In genomic region chr14:60111732-60112131, GRCh38 we compare ENCODE assay signal across 19 cellular contexts. TPM values are rescaled to one million over a fixed set of nuclear protein-coding genes. Genes with fewer than 3 reads are reported as not detected.
DNase-seq lines count a peak whose midpoint lies in the region; ATAC-seq, FAIRE-seq and TF ChIP-seq lines count a peak whose summit lies in the region.
"Had no signal": no experiment of that assay in that cellular context is flagged by ENCODE, and none has a peak within 500 bp of the region (broad histone marks: within the 10 kb centered on the region; RNA-seq: fewer than 3 reads in every experiment).

No MANE protein-coding gene starts in this region.

- no peaks in the 10 kb centered on the region for H3K79me2 ChIP-seq in MM.1S (ENCODE audit: low read length)

- peaks cover 51% of the 10 kb centered on the region for H3K36me3 Mint-ChIP-seq in activated CD4-positive, alpha-beta memory T cell treated with anti-CD3 and anti-CD28 coated beads, Interleukin-2, amount 10 ng/mL, durations not matched to agents 7 days and 5 days (ENCODE audit: low read depth)

- H3K4me3 ChIP-seq in MM.1S (ENCODE audit: low read length) (no peak overlapping the region), small intestine (ENCODE audit: low read depth in 1 of 2, low read length in 2 of 2) (no peak overlapping the region)
- H3K4me3 ChIP-seq: BLaER1 treated with 17β-estradiol and CSF1 and Interleukin-3, amounts not matched to agents 10 nM and 100 nM; GM23248; HAP-1 had no signal

- CTCF ChIA-PET in activated CD4-positive, alpha-beta memory T cell treated with anti-CD3 and anti-CD28 coated beads, Interleukin-2, amount 10 ng/mL, durations not matched to agents 7 days and 5 days (lab: Charles Lee): no interaction called here

- no peak overlapping the region for H3K9ac ChIP-seq in MM.1S (ENCODE audit: low read length)
- H3K9ac ChIP-seq: BLaER1 treated with 17β-estradiol and CSF1 and Interleukin-3, amounts not matched to agents 10 nM and 100 nM; GM23248 had no signal

- H3K27me3 Mint-ChIP-seq in activated CD4-positive, alpha-beta memory T cell treated with anti-CD3 and anti-CD28 coated beads, Interleukin-2, amount 10 ng/mL, durations not matched to agents 7 days and 5 days: no peaks in the 10 kb centered on the region
- H3K27me3 Mint-ChIP-seq: B cell, IgD-negative memory B cell had no signal

- DNase-seq in GM13977 (ENCODE audit: low spot score): peak; percentile 26
- peak; percentile 10 for DNase-seq in MM.1S
- DNase-seq in small intestine: no peak
- DNase-seq in activated CD4-positive, alpha-beta memory T cell treated with anti-CD3 and anti-CD28 coated beads, Interleukin-2, amount 10 ng/mL, durations not matched to agents 7 days and 5 days: no peak
- no peak for DNase-seq in NCI-H2029 (lab: John Stamatoyannopoulos, UW)
- DNase-seq: CD8-positive, alpha-beta T cell; DMS153; DMS79; GDM1; GM23248; KG1 had no signal

- H3K9me3 ChIP-seq in MM.1S (replicated peaks; ENCODE audit: insufficient read depth, low read length): no peaks in the 10 kb centered on the region
- H3K9me3 ChIP-seq in small intestine (ENCODE audit: control insufficient read depth, low read depth): no peaks in the 10 kb centered on the region
- H3K9me3 ChIP-seq: HAP-1 had no signal

- H3K4me1 Mint-ChIP-seq in activated CD4-positive, alpha-beta memory T cell treated with anti-CD3 and anti-CD28 coated beads, Interleukin-2, amount 10 ng/mL, durations not matched to agents 7 days and 5 days: peaks cover 12% of the 10 kb centered on the region

- in situ Hi-C loops in GM13977 (cut with MboI; ENCODE audit: low pct_unique_long_range_greater_than_20kb, low sequenced_read_pairs, unreplicated experiment): no loop called here

- H3K4me1 ChIP-seq in MM.1S (ENCODE audit: low read length) (0 out of 2 replicates have a peak, but pooled peaks cover 3% of the 10 kb centered on the region), small intestine (ENCODE audit: control insufficient read depth in 2 of 2, insufficient read depth in 1 of 2, low read depth in 1 of 2, low read length in 1 of 2) (no peaks in the 10 kb centered on the region)

- H3K27ac ChIP-seq in MM.1S (ENCODE audit: low read length) (no peak overlapping the region), small intestine (ENCODE audit: low read depth in 1 of 2, low read length in 1 of 2) (no peak overlapping the region)
- H3K27ac ChIP-seq: BLaER1 treated with 17β-estradiol and CSF1 and Interleukin-3, amounts not matched to agents 10 nM and 100 nM; GM23248 had no signal

- H3K9me3 Mint-ChIP-seq in activated CD4-positive, alpha-beta memory T cell treated with anti-CD3 and anti-CD28 coated beads, Interleukin-2, amount 10 ng/mL, durations not matched to agents 7 days and 5 days: no peaks in the 10 kb centered on the region
- H3K9me3 Mint-ChIP-seq: CD8-positive, alpha-beta T cell; IgD-negative memory B cell had no signal

- WGBS in small intestine, 3 donors: 86 to 94% (median 92%) methylated on average over 2 of the region's 2 CpGs

- no peak overlapping the region for H3K27ac Mint-ChIP-seq in activated CD4-positive, alpha-beta memory T cell treated with anti-CD3 and anti-CD28 coated beads, Interleukin-2, amount 10 ng/mL, durations not matched to agents 7 days and 5 days
- H3K27ac Mint-ChIP-seq: B cell; CD8-positive, alpha-beta T cell; IgD-negative memory B cell had no signal

- POLR2A ChIA-PET in activated CD4-positive, alpha-beta memory T cell treated with anti-CD3 and anti-CD28 coated beads, Interleukin-2, amount 10 ng/mL, durations not matched to agents 7 days and 5 days (lab: Charles Lee): no interaction called here

- H3K9me2 ChIP-seq in MM.1S (replicated peaks; ENCODE audit: insufficient read depth, low read length): no peaks in the 10 kb centered on the region

- no peaks in the 10 kb centered on the region for H3F3A ChIP-seq in MM.1S (ENCODE audit: insufficient read depth, low read length)

- FAIRE-seq in islet of Langerhans (lab: Jason Lieb, UNC) (peak; percentile 64), small intestine (lab: Jason Lieb, UNC) (peak; percentile 87)
- FAIRE-seq: GM19239, HepG2 had no signal

- peak overlapping the region; percentile 32; the same call in 1 of the 2 replicates for H3K4me2 ChIP-seq in MM.1S (ENCODE audit: low read depth, low read length)
- H3K4me2 ChIP-seq: BLaER1 treated with 17β-estradiol and CSF1 and Interleukin-3, amounts not matched to agents 10 nM and 100 nM had no signal

- no peak for ATAC-seq in HG02938 (IDR thresholded peaks at IDR 0.05; ENCODE audit: unreplicated experiment)
- ATAC-seq: CD8-positive, alpha-beta T cell; HepG2 had no signal

- TF ChIP-seq CTCF in GM13977 (IDR thresholded peaks at IDR 0.05; ENCODE audit: extremely low read depth, insufficient read depth, missing control alignments) (no peak), MM.1S (IDR thresholded peaks at IDR 0.05; ENCODE audit: low read length) (no peak)

- H3K27me3 ChIP-seq in MM.1S (replicated peaks; ENCODE audit: insufficient read depth, low read length) (no peaks in the 10 kb centered on the region), small intestine (ENCODE audit: control insufficient read depth in 2 of 2, insufficient read depth in 2 of 2, low read length in 2 of 2) (no peaks in the 10 kb centered on the region)
- H3K27me3 ChIP-seq: BLaER1 treated with 17β-estradiol and CSF1 and Interleukin-3, amounts not matched to agents 10 nM and 100 nM had no signal

- H3K36me3 ChIP-seq in MM.1S (replicated peaks; ENCODE audit: insufficient read depth, low read length) (no peaks in the 10 kb centered on the region), small intestine (ENCODE audit: control insufficient read depth in 2 of 2, insufficient read depth in 2 of 2, low read length in 2 of 2) (peaks cover 2 to 5% of the 10 kb centered on the region in 2 donors)

- H2AFZ ChIP-seq in MM.1S (ENCODE audit: low read length): no peak overlapping the region
- H2AFZ ChIP-seq: GM23248 had no signal

- no peaks in the 10 kb centered on the region for H4K20me1 ChIP-seq in MM.1S (ENCODE audit: insufficient read depth, low read length)

- H3K4me3 Mint-ChIP-seq in activated CD4-positive, alpha-beta memory T cell treated with anti-CD3 and anti-CD28 coated beads, Interleukin-2, amount 10 ng/mL, durations not matched to agents 7 days and 5 days: no peak overlapping the region
- H3K4me3 Mint-ChIP-seq: B cell; CD8-positive, alpha-beta T cell; IgD-negative memory B cell had no signal

RNA-seq across cellular contexts. Expression of gene PCNX4, which starts 20.0 kb away (rescaled TPM):
- polyA plus RNA-seq in small intestine: 1 to 10 TPM; 3.0 to 9.8 (median 8.3) TPM
- total RNA-seq in activated CD4-positive, alpha-beta memory T cell treated with anti-CD3 and anti-CD28 coated beads, Interleukin-2, amount 10 ng/mL, durations not matched to agents 7 days and 5 days: 10 to 100 TPM; 32.6 to 34.7 TPM

RNA-seq across cellular contexts. Expression of gene DHRS7, which starts 53.5 kb away (rescaled TPM):
- 100 to 1,000 TPM in 1 of 3 donors, 10 to 100 TPM in 2; 78.7 to 165 (median 99.2) TPM for polyA plus RNA-seq in small intestine
- total RNA-seq in activated CD4-positive, alpha-beta memory T cell treated with anti-CD3 and anti-CD28 coated beads, Interleukin-2, amount 10 ng/mL, durations not matched to agents 7 days and 5 days: 10 to 100 TPM; 76.5 to 77.9 TPM

Comparison
In these comparisons a context has a peak if more than half of its experiments do, and no peak if none do; other contexts are left out.
1. DNase-seq: peak in GM13977 (single experiment) and MM.1S (single experiment); none in small intestine (single experiment), activated CD4-positive, alpha-beta memory T cell treated with anti-CD3 and anti-CD28 coated beads, Interleukin-2, amount 10 ng/mL, durations not matched to agents 7 days and 5 days (single experiment) and NCI-H2029 (single experiment).